11 cellular contexts compared by ENCODE assay signal in genomic region chr2:216340280-216340631, GRCh38. TPM values are rescaled to one million over a fixed set of nuclear protein-coding genes. Genes with fewer than 3 reads are reported as not detected.
A peak's percentile ranks its signal among the peaks of the same experiment; 100 is the strongest.
DNase-seq lines count a peak whose midpoint lies in the region; ATAC-seq and TF ChIP-seq lines count a peak whose summit lies in the region.
"Had no signal": no experiment of that assay in that cellular context is flagged by ENCODE, and none has a peak within 500 bp of the region (broad histone marks: within the 10 kb centered on the region; RNA-seq: fewer than 3 reads in every experiment).

No MANE protein-coding gene starts in this region.

- peak overlapping the region; percentile 52 for H3K18ac ChIP-seq in mesendoderm (ENCODE audit: low read length)

- no peak overlapping the region for H4K8ac ChIP-seq in mesendoderm (ENCODE audit: low read depth, low read length)

- DNase-seq in mammary epithelial cell (no peak), MCF 10A (ENCODE audit: unreplicated experiment) (no peak), endothelial cell (ENCODE audit: low spot score) (no peak), mesendoderm (no peak), right lobe of liver (no peak), activated T-cell treated with anti-CD3 and anti-CD28 coated beads for 4 hours (no peak), SIG-M5 (lab: John Stamatoyannopoulos, UW) (no peak)
- DNase-seq: activated B cell treated with CpG ODN at 0.5 μM for 24 hours, mucosa of descending colon had no signal

- no peaks in the 10 kb centered on the region for H3K9me3 Mint-ChIP-seq in MCF 10A (ENCODE audit: unreplicated experiment)
- no peaks in the 10 kb centered on the region for H3K9me3 Mint-ChIP-seq in endothelial cell (ENCODE audit: unreplicated experiment)
- H3K9me3 Mint-ChIP-seq: activated B cell treated with CpG ODN at 0.5 μM for 24 hours had no signal

- H3K27ac Mint-ChIP-seq in MCF 10A (ENCODE audit: low read depth, unreplicated experiment): no peak overlapping the region
- peak overlapping the region; percentile 84 for H3K27ac Mint-ChIP-seq in endothelial cell (ENCODE audit: unreplicated experiment)
- H3K27ac Mint-ChIP-seq: activated B cell treated with CpG ODN at 0.5 μM for 24 hours had no signal

- TF ChIP-seq POLR2A in right lobe of liver (IDR thresholded peaks at IDR 0.05): no peak

- H3K4me3 ChIP-seq in mammary epithelial cell (replicated peaks in 1 of 3; ENCODE audit: insufficient read depth in 1 of 3, low read depth in 2 of 3, low read length in 3 of 3) (no peak overlapping the region), mesendoderm (ENCODE audit: low read length) (no peak overlapping the region), right lobe of liver (no peak overlapping the region)
- H3K4me3 ChIP-seq: A549, mucosa of descending colon had no signal

- H3K79me2 ChIP-seq in mammary epithelial cell (ENCODE audit: insufficient read depth, low read length) (no peaks in the 10 kb centered on the region), mesendoderm (ENCODE audit: control insufficient read depth, insufficient read depth, low read length) (no peaks in the 10 kb centered on the region)

- H4K20me1 ChIP-seq in mammary epithelial cell (ENCODE audit: insufficient read depth, low read length): no peaks in the 10 kb centered on the region

- H3K36me3 ChIP-seq in mammary epithelial cell (ENCODE audit: insufficient read depth, low read length) (no peaks in the 10 kb centered on the region), mesendoderm (ENCODE audit: control insufficient read depth, insufficient read depth, low read length) (no peaks in the 10 kb centered on the region), right lobe of liver (no peaks in the 10 kb centered on the region)

- H3K4me1 ChIP-seq in mammary epithelial cell (ENCODE audit: insufficient read depth, low read length) (no peaks in the 10 kb centered on the region), mesendoderm (ENCODE audit: control insufficient read depth, low read depth, low read length) (peaks cover 24% of the 10 kb centered on the region), right lobe of liver (no peaks in the 10 kb centered on the region)
- H3K4me1 ChIP-seq: A549 had no signal

- peak overlapping the region; percentile 54 for H2AFZ ChIP-seq in mammary epithelial cell (ENCODE audit: low read depth, low read length)

- no peak overlapping the region for H3K4ac ChIP-seq in mesendoderm (ENCODE audit: low read depth, low read length)

- H3K9me3 ChIP-seq in mammary epithelial cell (replicated peaks; ENCODE audit: insufficient read depth, low read length): no peaks in the 10 kb centered on the region
- no peaks in the 10 kb centered on the region for H3K9me3 ChIP-seq in right lobe of liver
- H3K9me3 ChIP-seq: A549, mucosa of descending colon had no signal

- no TSS peak for BruUV-seq in mammary epithelial cell (replicated peaks; lab: Mats Ljungman, UMichigan)
- BruUV-seq in MCF 10A (replicated peaks; lab: Mats Ljungman, UMichigan): no TSS peak

- intact Hi-C loops in mammary epithelial cell (cut with micrococcal nuclease): no loop called here
- intact Hi-C loops in MCF 10A (cut with micrococcal nuclease): no loop called here
- intact Hi-C loops in right lobe of liver (cut with DNase I): no loop called here

- H2BK120ac ChIP-seq in mesendoderm (ENCODE audit: low read depth, low read length): no peak overlapping the region

- H2AK5ac ChIP-seq in mesendoderm (ENCODE audit: low read length): peak overlapping the region; percentile 94

- H3K27ac ChIP-seq in mammary epithelial cell (ENCODE audit: insufficient read depth, low read depth, low read length): no peak overlapping the region
- H3K27ac ChIP-seq in mesendoderm (ENCODE audit: low read depth, low read length): peak overlapping the region; percentile 27
- no peak overlapping the region for H3K27ac ChIP-seq in right lobe of liver

- CTCF ChIA-PET in mammary epithelial cell (lab: Charles Lee; ENCODE audit: low non-redundant PET) (no interaction called here), MCF 10A (lab: Yijun Ruan, JAX) (no interaction called here)

- no peak overlapping the region for H2BK15ac ChIP-seq in mesendoderm (replicated peaks; ENCODE audit: low read depth)

- no peak for ATAC-seq in right lobe of liver
- ATAC-seq in GM19395 (IDR thresholded peaks at IDR 0.05; ENCODE audit: unreplicated experiment): no peak

- in situ Hi-C loops in mammary epithelial cell (cut with MboI; ENCODE audit: low sequenced_read_pairs in 2 of 2): no loop called here

- H3K9ac ChIP-seq in mammary epithelial cell (ENCODE audit: insufficient read depth, low read length) (no peak overlapping the region), mesendoderm (ENCODE audit: low read length) (no peak overlapping the region)

- H2BK5ac ChIP-seq in mesendoderm (ENCODE audit: low read length): no peak overlapping the region

- H3K4me1 Mint-ChIP-seq in MCF 10A (ENCODE audit: insufficient read depth, unreplicated experiment) (peaks cover 11% of the 10 kb centered on the region), endothelial cell (ENCODE audit: unreplicated experiment) (peaks cover 46% of the 10 kb centered on the region)
- H3K4me1 Mint-ChIP-seq: activated B cell treated with CpG ODN at 0.5 μM for 24 hours had no signal

- H3K79me1 ChIP-seq in mesendoderm (ENCODE audit: low read length): no peaks in the 10 kb centered on the region

- TF ChIP-seq CTCF in mammary epithelial cell (conservative IDR thresholded peaks at IDR 0.05 in 1 of 2, IDR thresholded peaks at IDR 0.05 in 1 of 2; ENCODE audit: extremely low read depth in 1 of 2, insufficient read depth in 1 of 2, low read depth in 1 of 2, low read length in 2 of 2) (no peak), MCF 10A (IDR thresholded peaks at IDR 0.05; ENCODE audit: unreplicated experiment) (no peak), endothelial cell (IDR thresholded peaks at IDR 0.05; ENCODE audit: unreplicated experiment) (no peak), right lobe of liver (IDR thresholded peaks at IDR 0.05) (no peak)

- peaks cover 44% of the 10 kb centered on the region for H3K27me3 Mint-ChIP-seq in MCF 10A (ENCODE audit: insufficient read depth, unreplicated experiment)
- peaks cover 11% of the 10 kb centered on the region for H3K27me3 Mint-ChIP-seq in endothelial cell (ENCODE audit: unreplicated experiment)

- dilution Hi-C loops in mammary epithelial cell (cut with HindIII; ENCODE audit: low sequenced_read_pairs): no loop called here

- H3K56ac ChIP-seq in mesendoderm (ENCODE audit: low read length): peak overlapping the region; percentile 45

- H3K36me3 Mint-ChIP-seq in MCF 10A (ENCODE audit: insufficient read depth, unreplicated experiment): no peaks in the 10 kb centered on the region
- peaks cover 4% of the 10 kb centered on the region for H3K36me3 Mint-ChIP-seq in endothelial cell (ENCODE audit: low read depth, unreplicated experiment)

- no peak overlapping the region for H3K23ac ChIP-seq in mesendoderm (ENCODE audit: low read length)

- H3K27me3 ChIP-seq in mammary epithelial cell (ENCODE audit: insufficient read depth, low read length) (no peaks in the 10 kb centered on the region), mesendoderm (ENCODE audit: insufficient read depth, low read length, poor library complexity) (no peaks in the 10 kb centered on the region), right lobe of liver (no peaks in the 10 kb centered on the region)

- POLR2A ChIA-PET in MCF 10A (lab: Yijun Ruan, JAX): interaction anchor here (0.6 kb wide), 1 partner anchor 121 kb away, joined by 3 read pairs; no protein-coding TSS in a partner anchor

- H3K4me2 ChIP-seq in mammary epithelial cell (ENCODE audit: insufficient read depth, low read depth, low read length) (no peak overlapping the region), mesendoderm (ENCODE audit: low read length) (no peak overlapping the region)
- H3K4me2 ChIP-seq: A549 had no signal

- H3K4me3 Mint-ChIP-seq in MCF 10A (ENCODE audit: unreplicated experiment) (no peak overlapping the region), endothelial cell (ENCODE audit: unreplicated experiment) (no peak overlapping the region)
- H3K4me3 Mint-ChIP-seq: activated B cell treated with CpG ODN at 0.5 μM for 24 hours had no signal

- 100% methylated on average over 1 of the region's 1 CpG for WGBS in mammary epithelial cell (ENCODE audit: low coverage, missing lambda C conversion rate)
- WGBS in mesendoderm (ENCODE audit: extremely low coverage, insufficient coverage, low lambda C conversion rate): no CpG with 5 or more reads among the region's 1 CpG
- 63% methylated on average over 1 of the region's 1 CpG for WGBS in right lobe of liver (ENCODE audit: insufficient coverage, low coverage, low lambda C conversion rate, missing lambda C conversion rate)

- no peak overlapping the region for H4K5ac ChIP-seq in mesendoderm (ENCODE audit: low read length)

RNA-seq across cellular contexts. Expression of gene MARCHF4, which starts 32.0 kb away (rescaled TPM):
- total RNA-seq in mammary epithelial cell (1 to 10 TPM in 1 of 2 donors, under 1 TPM in 1; under 0.01 to 4.6 TPM), MCF 10A (2022) (0.17 and 0.33 TPM in 2 replicates), endothelial cell (ENCODE audit: unreplicated experiment) (0.46 TPM), right lobe of liver (not detected)
- 1.5 TPM for polyA plus RNA-seq in mammary epithelial cell
- 2.2 TPM for polyA minus RNA-seq in mammary epithelial cell
- 0.93 TPM for polyA plus RNA-seq in mesendoderm (2013, experiment 1 of 2)
- 0.80 TPM for polyA plus RNA-seq in mesendoderm (2013, experiment 2 of 2)
- total RNA-seq: activated B cell treated with CpG ODN at 0.5 μM for 24 hours had no signal
